14 cellular contexts compared by ENCODE assay signal in genomic region chr14:67577181-67577580, GRCh38. TPM values are rescaled to one million over a fixed set of nuclear protein-coding genes. Genes with fewer than 3 reads are reported as not detected.
DNase-seq lines count a peak whose midpoint lies in the region; ATAC-seq and TF ChIP-seq lines count a peak whose summit lies in the region.
"Had no signal": no experiment of that assay in that cellular context is flagged by ENCODE, and none has a peak within 500 bp of the region (broad histone marks: within the 10 kb centered on the region; RNA-seq: fewer than 3 reads in every experiment).

No MANE protein-coding gene starts in this region.

- TF ChIP-seq EP300 in sigmoid colon (IDR thresholded peaks at IDR 0.05) = no peak

- H2BK5ac ChIP-seq in IMR-90 (ENCODE audit: low read depth, low read length, poor library complexity, severe bottlenecking) = no peak overlapping the region

- H3K14ac ChIP-seq in IMR-90 (replicated peaks; ENCODE audit: low read depth, low read length) = no peak overlapping the region

- H3K56ac ChIP-seq in IMR-90 (ENCODE audit: extremely low read depth, insufficient read depth, low read length) = no peak overlapping the region

- no CpG with 5 or more reads among the region's 10 CpGs for whole genome bisulfite sequencing in IMR-90 (ENCODE audit: extremely low coverage in 2 of 2, insufficient read length in 1 of 2), 2 experiments
- WGBS in sigmoid colon, 2 donors = 86% methylated on average over 10 of the region's 10 CpGs

- no peak for ATAC-seq in IMR-90 (ENCODE audit: low read depth)

- TF ChIP-seq POLR2A in IMR-90 (IDR thresholded peaks at IDR 0.05; ENCODE audit: low read depth, low read length) (no peak), sigmoid colon (IDR thresholded peaks at IDR 0.05) (no peak)

- H3K23ac ChIP-seq in IMR-90 (ENCODE audit: low read depth, low read length) = no peak overlapping the region

- H3K4me2 ChIP-seq in IMR-90 (ENCODE audit: low read depth, low read length) = no peak overlapping the region

- H3K27me3 Mint-ChIP-seq in chondrocyte (ENCODE audit: low read depth) (peaks cover 5% of the 10 kb centered on the region), nephron (ENCODE audit: low read depth) (peaks cover 3% of the 10 kb centered on the region)
- H3K27me3 Mint-ChIP-seq in activated T-cell treated with anti-CD3 and anti-CD28 coated beads, Interleukin-2, amount 50 U/mL, for 24 hours = no peaks in the 10 kb centered on the region
- H3K27me3 Mint-ChIP-seq: B cell; CD4-positive, alpha-beta T cell had no signal

- H2BK120ac ChIP-seq in IMR-90 (ENCODE audit: low read depth, low read length) = no peak overlapping the region

- no peak overlapping the region for H3K4me3 Mint-ChIP-seq in chondrocyte (ENCODE audit: unreplicated experiment)
- no peak overlapping the region for H3K4me3 Mint-ChIP-seq in nephron
- no peak overlapping the region for H3K4me3 Mint-ChIP-seq in activated T-cell treated with anti-CD3 and anti-CD28 coated beads, Interleukin-2, amount 50 U/mL, for 24 hours
- H3K4me3 Mint-ChIP-seq: B cell; CD4-positive, alpha-beta T cell; H9 had no signal

- H3K27ac ChIP-seq in IMR-90 (ENCODE audit: insufficient read depth, low read length) (no peak overlapping the region), sigmoid colon (no peak overlapping the region)

- no peak overlapping the region for H4K5ac ChIP-seq in IMR-90 (ENCODE audit: low read depth, low read length)

- H3K9me1 ChIP-seq in IMR-90 (ENCODE audit: insufficient read depth, low read length) = 0 out of 2 replicates have a peak, but pooled peaks cover 3% of the 10 kb centered on the region

- H3K36me3 ChIP-seq in IMR-90 (ENCODE audit: control insufficient read depth, insufficient read depth, low read length) = no peaks in the 10 kb centered on the region
- H3K36me3 ChIP-seq in sigmoid colon = peaks cover 0 to 21% (median 2%) of the 10 kb centered on the region in 4 donors

- H3K4me3 ChIP-seq in IMR-90 (ENCODE audit: insufficient read depth, low read depth, low read length) (no peak overlapping the region), sigmoid colon (no peak overlapping the region)

- H3K18ac ChIP-seq in IMR-90 (ENCODE audit: low read depth, low read length) = no peak overlapping the region

- no peak overlapping the region for H2BK20ac ChIP-seq in IMR-90 (ENCODE audit: low read depth, low read length)

- dilution Hi-C loops in IMR-90 (cut with HindIII; ENCODE audit: low sequenced_read_pairs, unreplicated experiment) = no loop called here

- H3K27me3 ChIP-seq in IMR-90 (ENCODE audit: control insufficient read depth, insufficient read depth, low read length) (peaks cover 8% of the 10 kb centered on the region), sigmoid colon (no peaks in the 10 kb centered on the region)

- BruUV-seq in IMR-90 (replicated peaks; lab: Mats Ljungman, UMichigan) = no TSS peak

- H3K9me3 ChIP-seq in IMR-90 (ENCODE audit: control insufficient read depth, insufficient read depth, low read length) (no peaks in the 10 kb centered on the region), sigmoid colon (no peaks in the 10 kb centered on the region)

- no peaks in the 10 kb centered on the region for H3K79me1 ChIP-seq in IMR-90 (ENCODE audit: low read depth in 1 of 2, low read length in 2 of 2)

- H2AFZ ChIP-seq in IMR-90 (replicated peaks; ENCODE audit: low read length, poor library complexity) = peak overlapping the region; percentile 27

- H3K4me1 ChIP-seq in IMR-90 (ENCODE audit: control insufficient read depth, insufficient read depth, low read length) (no peaks in the 10 kb centered on the region), sigmoid colon (no peaks in the 10 kb centered on the region)

- no peak overlapping the region for H2AK9ac ChIP-seq in IMR-90 (replicated peaks; ENCODE audit: low read depth, low read length, poor library complexity)

- H3K4me1 Mint-ChIP-seq in chondrocyte (ENCODE audit: low read depth) (no peaks in the 10 kb centered on the region), nephron (no peaks in the 10 kb centered on the region)
- H3K4me1 Mint-ChIP-seq in activated T-cell treated with anti-CD3 and anti-CD28 coated beads, Interleukin-2, amount 50 U/mL, for 24 hours (ENCODE audit: low read depth) = no peaks in the 10 kb centered on the region
- H3K4me1 Mint-ChIP-seq: B cell, H9 had no signal

- no peak overlapping the region for H3K4ac ChIP-seq in IMR-90 (ENCODE audit: low read depth, low read length)

- no peaks in the 10 kb centered on the region for H3K9me3 Mint-ChIP-seq in chondrocyte (ENCODE audit: low read depth)
- no peaks in the 10 kb centered on the region for H3K9me3 Mint-ChIP-seq in nephron
- H3K9me3 Mint-ChIP-seq in activated T-cell treated with anti-CD3 and anti-CD28 coated beads, Interleukin-2, amount 50 U/mL, for 24 hours = no peaks in the 10 kb centered on the region
- H3K9me3 Mint-ChIP-seq: CD4-positive, alpha-beta T cell; H9 had no signal

- in situ Hi-C loops in IMR-90 (cut with MboI; ENCODE audit: low sequenced_read_pairs) = no loop called here

- TF ChIP-seq CTCF in IMR-90 (conservative IDR thresholded peaks at IDR 0.05; ENCODE audit: low read depth, low read length) (no peak), chondrocyte (IDR thresholded peaks at IDR 0.05) (no peak), nephron (IDR thresholded peaks at IDR 0.05; ENCODE audit: unreplicated experiment in 3 of 3) (no peak), sigmoid colon (IDR thresholded peaks at IDR 0.05) (no peak)

- no peak for DNase-seq in IMR-90
- DNase-seq in chondrocyte (ENCODE audit: low spot score) = peak; percentile 84
- peak; percentile 50 for DNase-seq in sigmoid colon
- DNase-seq in activated T-cell treated with anti-CD3 and anti-CD28 coated beads, Interleukin-2, amount 50 U/mL, for 24 hours = no peak
- no peak for DNase-seq in HT-29 (ENCODE audit: low spot score)
- DNase-seq in HuH-7.5 (ENCODE audit: low spot score) = no peak
- DNase-seq: Calu3; CD4-positive, alpha-beta T cell; DMS 273 treated with DMSO at 0.1 percent for 48 hours; EL; GOT3; H9 had no signal

- no peak overlapping the region for H2AK5ac ChIP-seq in IMR-90 (ENCODE audit: low read depth, low read length)

- no peak overlapping the region for H2BK15ac ChIP-seq in IMR-90 (ENCODE audit: low read depth, low read length)

- intact Hi-C loops in IMR-90 (cut with micrococcal nuclease) = no loop called here
- intact Hi-C loops in sigmoid colon (cut with DNase I) = no loop called here

- TF ChIP-seq RAD21 in IMR-90 (IDR thresholded peaks at IDR 0.05; ENCODE audit: low read length) = no peak

- H4K8ac ChIP-seq in IMR-90 (ENCODE audit: low read depth in 2 of 2, low read length in 2 of 2) = no peak overlapping the region

- CTCF ChIA-PET in IMR-90 (lab: Yijun Ruan, JAX) = no interaction called here

- POLR2A ChIA-PET in IMR-90 (lab: Charles Lee; ENCODE audit: unreplicated experiment) = no interaction called here

- H3K36me3 Mint-ChIP-seq in chondrocyte (ENCODE audit: low read depth) = no peaks in the 10 kb centered on the region
- H3K36me3 Mint-ChIP-seq in nephron (ENCODE audit: low read depth) = peaks cover 3% of the 10 kb centered on the region
- no peaks in the 10 kb centered on the region for H3K36me3 Mint-ChIP-seq in activated T-cell treated with anti-CD3 and anti-CD28 coated beads, Interleukin-2, amount 50 U/mL, for 24 hours (ENCODE audit: low read depth)

- H4K20me1 ChIP-seq in IMR-90 (ENCODE audit: insufficient read depth, low read length) = no peaks in the 10 kb centered on the region

- H3K27ac Mint-ChIP-seq in chondrocyte (ENCODE audit: unreplicated experiment) (no peak overlapping the region), nephron (peak overlapping the region; percentile 81 to 94 (median 83))
- no peak overlapping the region for H3K27ac Mint-ChIP-seq in activated T-cell treated with anti-CD3 and anti-CD28 coated beads, Interleukin-2, amount 50 U/mL, for 24 hours
- H3K27ac Mint-ChIP-seq: B cell; CD4-positive, alpha-beta T cell had no signal

- H4K91ac ChIP-seq in IMR-90 (ENCODE audit: insufficient read depth, low read depth, low read length) = no peak overlapping the region

- no peak overlapping the region for H3K9ac ChIP-seq in IMR-90 (ENCODE audit: low read depth, low read length)

TF ChIP-seq in IMR-90, 13 proteins besides CTCF, POLR2A, EP300 and RAD21 (continues in another document):
- TF ChIP-seq RCOR1 (IDR thresholded peaks at IDR 0.05; ENCODE audit: insufficient replicate concordance, low read length) (no peak), CHD1 (IDR thresholded peaks at IDR 0.05; ENCODE audit: low read depth, low read length) (no peak), MXI1 (IDR thresholded peaks at IDR 0.05; ENCODE audit: borderline replicate concordance, low read depth, low read length) (no peak), CEBPB (IDR thresholded peaks at IDR 0.05; ENCODE audit: low read depth, low read length) (no peak), FOS (IDR thresholded peaks at IDR 0.05; ENCODE audit: low read depth, low read length) (no peak)

RNA-seq across cellular contexts. Expression of gene PIGH, which starts 22.9 kb away (rescaled TPM):
- total RNA-seq in IMR-90 (2012; rRNA removed) = 6.7 and 7.9 TPM in 2 replicates
- 13.5 and 23.1 TPM in 2 replicates for polyA plus RNA-seq in IMR-90 (2012; rRNA removed)
- 9.9 and 11.2 TPM in 2 replicates for polyA plus RNA-seq in IMR-90 (2012; cell fraction: cytosol; rRNA removed)
- polyA plus RNA-seq in IMR-90 (2012; cell fraction: nucleus; rRNA removed; ENCODE audit: low replicate concordance) = 13.0 and 23.6 TPM in 2 replicates
- 16.3 to 19.0 TPM (median 16.9 TPM) in 3 replicates for total RNA-seq in chondrocyte
- 10 to 100 TPM; 15.2 to 32.9 (median 24.4) TPM for total RNA-seq in sigmoid colon
- 10 to 100 TPM in 1 of 3 donors, 1 to 10 TPM in 2; 8.4 to 14.1 (median 9.9) TPM for polyA plus RNA-seq in sigmoid colon
- total RNA-seq in HT-29 (2014; rRNA removed; shearing (Covaris generic)) = 10.9 and 12.1 TPM in 2 replicates

RNA-seq across cellular contexts. Expression of gene ARG2, which starts 42.5 kb away (rescaled TPM):
- total RNA-seq in IMR-90 (2012; rRNA removed) (2.2 and 2.5 TPM in 2 replicates), chondrocyte (2.8 to 11.1 TPM (median 10.9 TPM) in 3 replicates), sigmoid colon (10 to 100 TPM in 1 of 4 donors, 1 to 10 TPM in 3; 1.6 to 11.4 (median 5.5) TPM)
- polyA plus RNA-seq in IMR-90 (2012; rRNA removed) (1.1 and 1.3 TPM in 2 replicates), sigmoid colon (10 to 100 TPM in 1 of 3 donors, 1 to 10 TPM in 1, under 1 TPM in 1; 0.60 to 59.2 (median 5.7) TPM)
- 0.39 and 0.47 TPM in 2 replicates for polyA plus RNA-seq in IMR-90 (2012; cell fraction: cytosol; rRNA removed)
- polyA plus RNA-seq in IMR-90 (2012; cell fraction: nucleus; rRNA removed; ENCODE audit: low replicate concordance) = 0.46 and 0.89 TPM in 2 replicates
- total RNA-seq in HT-29 (2014; rRNA removed; shearing (Covaris generic)) = 4.4 and 4.5 TPM in 2 replicates

RNA-seq across cellular contexts. Expression of gene PLEKHH1, which starts 44.1 kb away (rescaled TPM):
- total RNA-seq in IMR-90 (2012; rRNA removed) (under 0.01 TPM in 2 replicates), chondrocyte (0.65 to 2.8 TPM (median 1.1 TPM) in 3 replicates), sigmoid colon (1 to 10 TPM; 2.0 to 8.0 (median 2.9) TPM)
- polyA plus RNA-seq in IMR-90 (2012; rRNA removed) (0.34 and 0.37 TPM in 2 replicates), sigmoid colon (10 to 100 TPM; 10.8 to 25.3 (median 12.3) TPM)
- polyA plus RNA-seq in IMR-90 (2012; cell fraction: cytosol; rRNA removed) = 0.06 and 0.07 TPM in 2 replicates
- polyA plus RNA-seq in IMR-90 (2012; cell fraction: nucleus; rRNA removed; ENCODE audit: low replicate concordance) = 1.2 and 1.6 TPM in 2 replicates
- 11.0 and 12.7 TPM in 2 replicates for total RNA-seq in HT-29 (2014; rRNA removed; shearing (Covaris generic))

Comparison
In these comparisons a context has a peak if more than half of its experiments do, and no peak if none do; other contexts are left out.
1. DNase-seq: peak in chondrocyte (single experiment) and sigmoid colon (single experiment); none in IMR-90 (single experiment), activated T-cell treated with anti-CD3 and anti-CD28 coated beads, Interleukin-2, amount 50 U/mL, for 24 hours (single experiment), HT-29 (single experiment) and HuH-7.5 (single experiment).
2. H3K27ac Mint-ChIP-seq: peak in nephron (3 of 3); none in chondrocyte (single experiment) and activated T-cell treated with anti-CD3 and anti-CD28 coated beads, Interleukin-2, amount 50 U/mL, for 24 hours (single experiment).